In the genomic region with DNA sequence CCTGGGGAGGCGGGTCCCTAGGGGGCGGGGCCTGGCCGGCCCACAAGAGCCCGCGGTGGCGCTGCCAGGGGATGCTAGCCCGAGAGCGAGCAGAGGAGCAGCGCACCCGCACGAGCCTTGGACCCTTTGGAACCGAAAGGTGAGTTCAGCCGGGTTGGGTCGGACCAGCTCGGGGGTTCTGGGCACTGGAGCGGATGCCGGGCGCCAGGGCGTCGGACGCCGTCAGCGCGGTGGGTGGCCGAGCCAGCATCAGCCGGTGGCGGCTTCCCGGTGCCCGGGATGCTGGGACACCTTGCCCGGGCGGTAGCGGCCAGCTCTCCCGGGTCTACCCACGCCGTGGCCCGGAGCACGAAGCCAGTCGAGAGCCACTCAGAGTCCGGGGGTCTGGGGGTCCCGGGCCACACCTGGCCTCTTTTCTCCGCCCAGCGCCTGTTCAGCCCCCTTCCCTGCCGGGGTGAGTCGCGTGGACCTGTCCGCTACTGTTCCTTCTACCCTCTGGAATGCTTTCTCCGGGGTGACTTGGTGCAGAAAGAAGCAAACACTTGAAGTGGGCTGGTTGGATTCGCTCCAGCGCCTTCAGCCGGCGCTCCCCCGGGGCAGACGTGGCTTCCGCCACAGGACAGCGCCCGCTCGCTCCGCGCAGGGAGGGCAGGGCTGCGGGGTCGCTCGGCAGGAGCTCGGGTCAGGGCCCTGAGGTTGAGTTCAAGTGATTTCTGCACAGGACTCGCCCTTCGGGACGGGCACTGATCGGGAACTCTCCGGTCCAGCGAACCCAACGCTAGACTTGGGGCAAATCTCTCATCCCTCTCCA, we compare ENCODE assay signal across 8 cellular contexts. TPM values are rescaled to one million over a fixed set of nuclear protein-coding genes. Genes with fewer than 3 reads are reported as not detected.
DNase-seq lines count a peak whose midpoint lies in the region; ATAC-seq, FAIRE-seq and TF ChIP-seq lines count a peak whose summit lies in the region.

SCNN1G (plus strand) TSS at position 71 of the 811 bp plus-strand sequence. CDS start 3,527 bp downstream, outside the sequence.

- H3K9me3 Mint-ChIP-seq in activated naive CD8-positive, alpha-beta T cell treated with anti-CD3 and anti-CD28 coated beads, Interleukin-2, amount 50 U/mL, for 24 hours = no peaks in the 10 kb centered on the region

- no peak for FAIRE-seq in kidney (lab: Jason Lieb, UNC)

- intact Hi-C loops in kidney (cut with DNase I) = no loop called here

- H3K4me1 ChIP-seq in kidney (ENCODE audit: control insufficient read depth in 1 of 2, insufficient read depth in 1 of 2, low read depth in 1 of 2, low read length in 2 of 2) (peaks cover 0 to 6% of the 10 kb centered on the region in 2 donors), suprapubic skin (peaks cover 16% of the 10 kb centered on the region)

- TF ChIP-seq POLR2A in suprapubic skin (IDR thresholded peaks at IDR 0.05) = no peak

- H3K9ac ChIP-seq in kidney (ENCODE audit: low read length in 2 of 2) = peak within 1 kb of the TSS; percentile 6 to 41

- H3K4me3 Mint-ChIP-seq in activated naive CD8-positive, alpha-beta T cell treated with anti-CD3 and anti-CD28 coated beads, Interleukin-2, amount 50 U/mL, for 24 hours = peak within 1 kb of the TSS; percentile 42

- peaks cover 47% of the 10 kb centered on the region for H3K27me3 ChIP-seq in suprapubic skin

- no peaks in the 10 kb centered on the region for H3K36me3 ChIP-seq in kidney (ENCODE audit: control insufficient read depth in 1 of 2, insufficient read depth in 2 of 2, low read length in 2 of 2)
- H3K36me3 ChIP-seq in suprapubic skin = peaks cover 2% of the 10 kb centered on the region

- peak; percentile 25 for DNase-seq in NCI-H2227 (lab: John Stamatoyannopoulos, UW; ENCODE audit: unreplicated experiment)
- no peak for DNase-seq in NCI-H2227 treated with DMSO at 0.1 percent for 48 hours (lab: John Stamatoyannopoulos, UW)
- DNase-seq in activated naive CD8-positive, alpha-beta T cell treated with anti-CD3 and anti-CD28 coated beads, Interleukin-2, amount 50 U/mL, for 24 hours = peak; percentile 3
- DNase-seq in kidney = peak; percentile 73
- peak in 1 of 2 donors; percentile 71 for DNase-seq in suprapubic skin (ENCODE audit: low spot score in 2 of 2)
- no peak for DNase-seq in NOMO-1 (lab: John Stamatoyannopoulos, UW; ENCODE audit: unreplicated experiment in 2 of 2)
- no peak for DNase-seq in GF-D8 (lab: John Stamatoyannopoulos, UW)

- TF ChIP-seq CTCF in kidney (IDR thresholded peaks at IDR 0.05; ENCODE audit: borderline replicate concordance, extremely low read depth, insufficient read depth) (no peak), suprapubic skin (IDR thresholded peaks at IDR 0.05) (no peak)

- WGBS in suprapubic skin = 3% methylated on average over 16 of the region's 70 CpGs

- H3K9me3 ChIP-seq in kidney (ENCODE audit: control insufficient read depth in 1 of 2, low read length in 2 of 2) (no peaks in the 10 kb centered on the region), suprapubic skin (no peaks in the 10 kb centered on the region)

- H3K27ac ChIP-seq in kidney (ENCODE audit: low read depth in 2 of 2, low read length in 2 of 2) (no peak within 1 kb of the TSS), suprapubic skin (no peak within 1 kb of the TSS)

- peaks cover 62% of the 10 kb centered on the region for H3K27me3 Mint-ChIP-seq in activated naive CD8-positive, alpha-beta T cell treated with anti-CD3 and anti-CD28 coated beads, Interleukin-2, amount 50 U/mL, for 24 hours

- H3K4me1 Mint-ChIP-seq in activated naive CD8-positive, alpha-beta T cell treated with anti-CD3 and anti-CD28 coated beads, Interleukin-2, amount 50 U/mL, for 24 hours = peaks cover 8% of the 10 kb centered on the region

- H3K36me3 Mint-ChIP-seq in activated naive CD8-positive, alpha-beta T cell treated with anti-CD3 and anti-CD28 coated beads, Interleukin-2, amount 50 U/mL, for 24 hours (ENCODE audit: low read depth) = no peaks in the 10 kb centered on the region

- H3K4me3 ChIP-seq in kidney (ENCODE audit: low read length in 2 of 2) (peak within 1 kb of the TSS; percentile 55 to 58), suprapubic skin (peak within 1 kb of the TSS; percentile 65)

- peak; percentile 19 for ATAC-seq in HG03159 (IDR thresholded peaks at IDR 0.05; ENCODE audit: unreplicated experiment)
- ATAC-seq in activated naive CD8-positive, alpha-beta T cell treated with anti-CD3 and anti-CD28 coated beads, Interleukin-2, amount 50 U/mL, for 24 hours = peak; percentile 4

- H3K27ac Mint-ChIP-seq in activated naive CD8-positive, alpha-beta T cell treated with anti-CD3 and anti-CD28 coated beads, Interleukin-2, amount 50 U/mL, for 24 hours = no peak within 1 kb of the TSS

- no peak for TF ChIP-seq EP300 in suprapubic skin (IDR thresholded peaks at IDR 0.05)

RNA-seq across cellular contexts. Expression of gene SCNN1G, which starts in this region (rescaled TPM):
- total RNA-seq in kidney (11.5 TPM), suprapubic skin (10 to 100 TPM in 3 of 4 donors, 1 to 10 TPM in 1; 8.5 to 25.6 (median 16.6) TPM)
- polyA plus RNA-seq in kidney (ENCODE audit: insufficient read depth, low read depth, low replicate concordance) = 72.6 TPM

Comparison
In these comparisons a context has a peak if more than half of its experiments do, and no peak if none do; other contexts are left out.
1. DNase-seq: peak in NCI-H2227 (single experiment), activated naive CD8-positive, alpha-beta T cell treated with anti-CD3 and anti-CD28 coated beads, Interleukin-2, amount 50 U/mL, for 24 hours (single experiment) and kidney (single experiment); none in NCI-H2227 treated with DMSO at 0.1 percent for 48 hours (single experiment), NOMO-1 (0 of 2) and GF-D8 (single experiment).